ENCODE assay signal across 2 cellular contexts in genomic region chr2:133490412-133490958, GRCh38.
TF ChIP-seq lines count a peak whose summit lies in the region.

No MANE protein-coding gene starts in this region.

TF ChIP-seq in A549, 52 proteins besides CTCF, POLR2A, EP300 and RAD21 (continued from another document):
- TF ChIP-seq PBX3 (IDR thresholded peaks at IDR 0.05), result no peak
- TF ChIP-seq, protein P1, sequence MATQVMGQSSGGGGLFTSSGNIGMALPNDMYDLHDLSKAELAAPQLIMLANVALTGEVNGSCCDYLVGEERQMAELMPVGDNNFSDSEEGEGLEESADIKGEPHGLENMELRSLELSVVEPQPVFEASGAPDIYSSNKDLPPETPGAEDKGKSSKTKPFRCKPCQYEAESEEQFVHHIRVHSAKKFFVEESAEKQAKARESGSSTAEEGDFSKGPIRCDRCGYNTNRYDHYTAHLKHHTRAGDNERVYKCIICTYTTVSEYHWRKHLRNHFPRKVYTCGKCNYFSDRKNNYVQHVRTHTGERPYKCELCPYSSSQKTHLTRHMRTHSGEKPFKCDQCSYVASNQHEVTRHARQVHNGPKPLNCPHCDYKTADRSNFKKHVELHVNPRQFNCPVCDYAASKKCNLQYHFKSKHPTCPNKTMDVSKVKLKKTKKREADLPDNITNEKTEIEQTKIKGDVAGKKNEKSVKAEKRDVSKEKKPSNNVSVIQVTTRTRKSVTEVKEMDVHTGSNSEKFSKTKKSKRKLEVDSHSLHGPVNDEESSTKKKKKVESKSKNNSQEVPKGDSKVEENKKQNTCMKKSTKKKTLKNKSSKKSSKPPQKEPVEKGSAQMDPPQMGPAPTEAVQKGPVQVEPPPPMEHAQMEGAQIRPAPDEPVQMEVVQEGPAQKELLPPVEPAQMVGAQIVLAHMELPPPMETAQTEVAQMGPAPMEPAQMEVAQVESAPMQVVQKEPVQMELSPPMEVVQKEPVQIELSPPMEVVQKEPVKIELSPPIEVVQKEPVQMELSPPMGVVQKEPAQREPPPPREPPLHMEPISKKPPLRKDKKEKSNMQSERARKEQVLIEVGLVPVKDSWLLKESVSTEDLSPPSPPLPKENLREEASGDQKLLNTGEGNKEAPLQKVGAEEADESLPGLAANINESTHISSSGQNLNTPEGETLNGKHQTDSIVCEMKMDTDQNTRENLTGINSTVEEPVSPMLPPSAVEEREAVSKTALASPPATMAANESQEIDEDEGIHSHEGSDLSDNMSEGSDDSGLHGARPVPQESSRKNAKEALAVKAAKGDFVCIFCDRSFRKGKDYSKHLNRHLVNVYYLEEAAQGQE (IDR thresholded peaks at IDR 0.05), result no peak

TF ChIP-seq in K562, 482 proteins besides CTCF, POLR2A, EP300 and RAD21 (continued from another document):
- TF ChIP-seq, protein P2, sequence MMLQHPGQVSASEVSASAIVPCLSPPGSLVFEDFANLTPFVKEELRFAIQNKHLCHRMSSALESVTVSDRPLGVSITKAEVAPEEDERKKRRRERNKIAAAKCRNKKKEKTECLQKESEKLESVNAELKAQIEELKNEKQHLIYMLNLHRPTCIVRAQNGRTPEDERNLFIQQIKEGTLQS (IDR thresholded peaks at IDR 0.05), result no peak
- TF ChIP-seq, protein P2 (CRISPR knock-in tag; conservative IDR thresholded peaks at IDR 0.05), result no peak
- TF ChIP-seq ZNF174 (CRISPR knock-in tag; IDR thresholded peaks at IDR 0.05) (no peak), SMARCA4 (IDR thresholded peaks at IDR 0.05) (no peak), NCOA6 (IDR thresholded peaks at IDR 0.05) (no peak), ZNF699 (CRISPR knock-in tag; IDR thresholded peaks at IDR 0.05; ENCODE audit: insufficient replicate concordance) (no peak), HMG20A (CRISPR knock-in tag; conservative IDR thresholded peaks at IDR 0.05) (no peak), C11orf30 (IDR thresholded peaks at IDR 0.05; ENCODE audit: low read depth) (peak; percentile 45; the same call in 1 of the 2 replicates), ZBTB17 (CRISPR knock-in tag; IDR thresholded peaks at IDR 0.05) (no peak), AFF4 (CRISPR knock-in tag; IDR thresholded peaks at IDR 0.05) (no peak)
- TF ChIP-seq, protein P3, sequence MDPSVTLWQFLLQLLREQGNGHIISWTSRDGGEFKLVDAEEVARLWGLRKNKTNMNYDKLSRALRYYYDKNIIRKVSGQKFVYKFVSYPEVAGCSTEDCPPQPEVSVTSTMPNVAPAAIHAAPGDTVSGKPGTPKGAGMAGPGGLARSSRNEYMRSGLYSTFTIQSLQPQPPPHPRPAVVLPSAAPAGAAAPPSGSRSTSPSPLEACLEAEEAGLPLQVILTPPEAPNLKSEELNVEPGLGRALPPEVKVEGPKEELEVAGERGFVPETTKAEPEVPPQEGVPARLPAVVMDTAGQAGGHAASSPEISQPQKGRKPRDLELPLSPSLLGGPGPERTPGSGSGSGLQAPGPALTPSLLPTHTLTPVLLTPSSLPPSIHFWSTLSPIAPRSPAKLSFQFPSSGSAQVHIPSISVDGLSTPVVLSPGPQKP (CRISPR knock-in tag; IDR thresholded peaks at IDR 0.05), result no peak
- TF ChIP-seq, protein P4, sequence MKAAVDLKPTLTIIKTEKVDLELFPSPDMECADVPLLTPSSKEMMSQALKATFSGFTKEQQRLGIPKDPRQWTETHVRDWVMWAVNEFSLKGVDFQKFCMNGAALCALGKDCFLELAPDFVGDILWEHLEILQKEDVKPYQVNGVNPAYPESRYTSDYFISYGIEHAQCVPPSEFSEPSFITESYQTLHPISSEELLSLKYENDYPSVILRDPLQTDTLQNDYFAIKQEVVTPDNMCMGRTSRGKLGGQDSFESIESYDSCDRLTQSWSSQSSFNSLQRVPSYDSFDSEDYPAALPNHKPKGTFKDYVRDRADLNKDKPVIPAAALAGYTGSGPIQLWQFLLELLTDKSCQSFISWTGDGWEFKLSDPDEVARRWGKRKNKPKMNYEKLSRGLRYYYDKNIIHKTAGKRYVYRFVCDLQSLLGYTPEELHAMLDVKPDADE (conservative IDR thresholded peaks at IDR 0.05; ENCODE audit: control insufficient read depth, low read depth, low read length), result no peak
- TF ChIP-seq, protein P5, sequence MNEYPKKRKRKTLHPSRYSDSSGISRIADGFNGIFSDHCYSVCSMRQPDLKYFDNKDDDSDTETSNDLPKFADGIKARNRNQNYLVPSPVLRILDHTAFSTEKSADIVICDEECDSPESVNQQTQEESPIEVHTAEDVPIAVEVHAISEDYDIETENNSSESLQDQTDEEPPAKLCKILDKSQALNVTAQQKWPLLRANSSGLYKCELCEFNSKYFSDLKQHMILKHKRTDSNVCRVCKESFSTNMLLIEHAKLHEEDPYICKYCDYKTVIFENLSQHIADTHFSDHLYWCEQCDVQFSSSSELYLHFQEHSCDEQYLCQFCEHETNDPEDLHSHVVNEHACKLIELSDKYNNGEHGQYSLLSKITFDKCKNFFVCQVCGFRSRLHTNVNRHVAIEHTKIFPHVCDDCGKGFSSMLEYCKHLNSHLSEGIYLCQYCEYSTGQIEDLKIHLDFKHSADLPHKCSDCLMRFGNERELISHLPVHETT (CRISPR knock-in tag; conservative IDR thresholded peaks at IDR 0.05 in 1 of 2, IDR thresholded peaks at IDR 0.05 in 1 of 2), result no peak
